8 cellular contexts compared by ENCODE assay signal in the genomic region with DNA sequence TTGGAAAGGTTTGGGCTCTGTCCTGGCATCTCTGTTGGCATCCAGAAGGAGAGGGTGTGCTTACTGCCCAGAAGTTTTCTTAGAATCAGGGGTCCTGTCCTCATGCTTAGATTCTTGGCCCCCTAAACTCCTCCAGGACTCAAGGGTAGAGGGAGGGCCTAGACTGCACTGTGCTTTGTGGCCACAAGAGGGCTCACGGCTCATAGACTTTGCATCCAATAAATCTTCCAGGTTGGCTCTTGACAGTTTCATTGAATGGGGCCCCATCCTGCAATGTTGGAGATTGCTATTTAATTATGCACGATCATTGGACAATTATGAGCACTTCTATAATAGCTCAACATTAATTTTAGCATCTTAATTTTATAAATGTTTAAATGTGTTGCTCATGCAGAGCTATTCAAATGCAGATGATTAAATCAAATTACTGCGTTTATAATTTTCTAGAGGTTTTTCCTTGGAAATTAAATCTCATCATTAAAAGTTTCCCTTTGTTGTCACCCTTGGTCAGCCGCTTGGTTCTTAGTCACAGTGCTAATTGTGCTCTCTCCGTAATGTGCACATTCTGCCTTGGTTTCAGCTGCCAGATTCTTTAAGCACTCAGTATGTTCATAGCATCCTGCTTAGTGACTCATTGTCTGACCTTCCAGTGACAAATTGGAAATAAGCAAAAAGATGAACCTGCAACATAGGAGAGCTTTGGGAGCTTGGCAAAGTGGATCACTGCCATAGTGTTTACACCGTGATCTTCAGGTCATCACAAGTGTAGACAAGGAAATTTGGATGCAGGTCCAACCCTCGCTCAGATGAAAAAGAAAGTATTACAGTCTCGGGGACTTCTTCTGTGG. TPM values are rescaled to one million over a fixed set of nuclear protein-coding genes. Genes with fewer than 3 reads are reported as not detected.
DNase-seq lines count a peak whose midpoint lies in the region; ATAC-seq and TF ChIP-seq lines count a peak whose summit lies in the region.

No MANE protein-coding gene starts in this region.

- H3K4me3 ChIP-seq in AG10803 (ENCODE audit: low read length) (no peak overlapping the region; the same call in 1 of the 2 replicates), GM06990 (replicated peaks; ENCODE audit: low read depth, low read length) (no peak overlapping the region), dorsolateral prefrontal cortex (no peak overlapping the region)

- ATAC-seq in HG03196 (IDR thresholded peaks at IDR 0.05; ENCODE audit: unreplicated experiment), result peak; percentile 64
- ATAC-seq in HG02759 (IDR thresholded peaks at IDR 0.05; ENCODE audit: unreplicated experiment), result no peak
- ATAC-seq in GM18520 (IDR thresholded peaks at IDR 0.05; ENCODE audit: unreplicated experiment), result no peak

- intact Hi-C loops in dorsolateral prefrontal cortex (cut with DNase I), result loop anchor here (2.0 to 5.0 kb wide), 2 partner anchors 311 to 314 kb away; no protein-coding TSS in a partner anchor

- no peaks in the 10 kb centered on the region for H3K36me3 ChIP-seq in GM06990 (ENCODE audit: control insufficient read depth, insufficient read depth, low read length)

- no peak overlapping the region for H3K27ac ChIP-seq in dorsolateral prefrontal cortex

- no peaks in the 10 kb centered on the region for H3K27me3 ChIP-seq in GM06990 (replicated peaks; ENCODE audit: control insufficient read depth, insufficient read depth, low read length)
- H3K27me3 ChIP-seq in dorsolateral prefrontal cortex, result peaks cover 0 to 5% (median 0%) of the 10 kb centered on the region in 45 donors

- TF ChIP-seq CTCF in AG10803 (conservative IDR thresholded peaks at IDR 0.05; ENCODE audit: low read length), result peak; percentile 96
- peak; percentile 95 for TF ChIP-seq CTCF in GM06990 (IDR thresholded peaks at IDR 0.05; ENCODE audit: insufficient read depth, low read length, poor library complexity, severe bottlenecking)
- TF ChIP-seq CTCF in dorsolateral prefrontal cortex (IDR thresholded peaks at IDR 0.05 in 54 of 56, conservative IDR thresholded peaks at IDR 0.05 in 2 of 56; ENCODE audit: low read depth in 1 of 56, partially characterized antibody in 56 of 56), result peak; percentile 55 to 95 (median 86)

- DNase-seq in AG10803 (ENCODE audit: low read depth), result peak; percentile 83
- no peak for DNase-seq in GM06990 (ENCODE audit: extremely low read depth, insufficient read length)
- peak; percentile 78 for DNase-seq in RKO (ENCODE audit: low spot score)
- DNase-seq in dorsolateral prefrontal cortex, result peak in 9 of 10 donors; percentile 34 to 73 (median 59)
- DNase-seq in midbrain (lab: John Stamatoyannopoulos, UW), result peak; percentile 65

RNA-seq across cellular contexts. Expression of a gene that starts 33.5 kb away (rescaled TPM):
- 10 to 100 TPM in 68 of 120 experiments, 1 to 10 TPM in 52; 4.7 to 31.8 (median 10.5) TPM for total RNA-seq in dorsolateral prefrontal cortex
